8 cellular contexts compared by ENCODE assay signal in the genomic region with DNA sequence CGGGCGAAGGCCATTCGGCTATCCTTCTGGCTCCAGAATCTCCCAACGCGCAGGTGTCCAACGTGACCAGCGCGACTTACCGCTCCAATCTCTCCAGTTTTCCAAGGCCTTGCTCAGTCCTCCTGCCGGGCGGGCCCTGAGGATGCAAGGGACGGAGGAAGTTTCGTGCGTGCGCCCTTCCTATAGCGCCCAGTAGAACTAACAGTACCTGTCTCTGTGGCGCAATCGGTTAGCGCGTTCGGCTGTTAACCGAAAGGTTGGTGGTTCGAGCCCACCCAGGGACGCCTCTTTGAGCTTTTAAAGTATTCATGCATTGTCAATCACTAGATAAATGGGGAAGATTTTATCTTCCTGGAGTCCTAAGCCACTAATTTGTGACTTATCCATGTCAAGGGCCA. TPM values are rescaled to one million over a fixed set of nuclear protein-coding genes. Genes with fewer than 3 reads are reported as not detected.
DNase-seq lines count a peak whose midpoint lies in the region; ATAC-seq and TF ChIP-seq lines count a peak whose summit lies in the region.
"Not testable (repeated sequence)": the region's sequence is repeated elsewhere in the genome, so short reads cannot be mapped to it uniquely, and the experiment has no call there.

No MANE protein-coding gene starts in this region.

- peak overlapping the region; percentile 89 for H3K27ac Mint-ChIP-seq in activated B cell treated with CpG ODN at 0.5 μM for 24 hours
- peak overlapping the region; percentile 97 for H3K27ac Mint-ChIP-seq in activated naive CD8-positive, alpha-beta T cell

- not testable (repeated sequence) for ATAC-seq in activated B cell treated with CpG ODN at 0.5 μM for 24 hours (ENCODE audit: low read depth); sciatic nerve

- H3K36me3 ChIP-seq in esophagus squamous epithelium; liver (ENCODE audit: control insufficient read depth in 4 of 4, insufficient read depth in 3 of 4, low read depth in 1 of 4, low read length in 3 of 4): not testable (repeated sequence)

- POLR2A ChIA-PET in activated B cell treated with CpG ODN at 0.5 μM for 24 hours (lab: Charles Lee): not testable (repeated sequence)

- H3K4me3 Mint-ChIP-seq in activated B cell treated with CpG ODN at 0.5 μM for 24 hours: peak overlapping the region; percentile 87
- peak overlapping the region; percentile 89 for H3K4me3 Mint-ChIP-seq in activated naive CD8-positive, alpha-beta T cell

- H3K27ac ChIP-seq in esophagus squamous epithelium: peak overlapping the region in 3 of 4 donors; percentile 21 to 55 (median 39)
- H3K27ac ChIP-seq in liver (ENCODE audit: low read depth in 1 of 2, low read length in 2 of 2): not testable (repeated sequence)

- intact Hi-C loops in activated B cell treated with CpG ODN at 0.5 μM for 24 hours (cut with micrococcal nuclease); esophagus squamous epithelium (cut with DNase I); sciatic nerve (cut with DNase I): not testable (repeated sequence)

- CTCF ChIA-PET in activated B cell treated with CpG ODN at 0.5 μM for 24 hours (lab: Charles Lee): not testable (repeated sequence)

- H3K36me3 Mint-ChIP-seq in activated B cell treated with CpG ODN at 0.5 μM for 24 hours (ENCODE audit: low read depth); activated naive CD8-positive, alpha-beta T cell: not testable (repeated sequence)

- 2% methylated on average over 13 of the region's 24 CpGs; no CpG with 5 or more reads in 1 of the 2 donors for WGBS in esophagus squamous epithelium, 2 donors
- 7% methylated on average over 21 of the region's 24 CpGs for WGBS in liver

- H3K4me3 ChIP-seq in esophagus squamous epithelium: peak overlapping the region; percentile 24 to 62 (median 44)
- not testable (repeated sequence) for H3K4me3 ChIP-seq in liver (ENCODE audit: low read depth in 1 of 3, low read length in 3 of 3)

- not testable (repeated sequence) for H3K9me3 Mint-ChIP-seq in activated B cell treated with CpG ODN at 0.5 μM for 24 hours; activated naive CD8-positive, alpha-beta T cell (ENCODE audit: low read depth)

- H3K9ac ChIP-seq in liver (ENCODE audit: low read depth in 1 of 2, low read length in 2 of 2): not testable (repeated sequence)

- TF ChIP-seq POLR2A in esophagus squamous epithelium (IDR thresholded peaks at IDR 0.05): not testable (repeated sequence)

- not testable (repeated sequence) for H3K27me3 ChIP-seq in esophagus squamous epithelium; liver (ENCODE audit: control insufficient read depth in 4 of 4, insufficient read depth in 4 of 4, low read length in 3 of 4)

- not testable (repeated sequence) for TF ChIP-seq RAD21 in liver (IDR thresholded peaks at IDR 0.05)

- not testable (repeated sequence) for H3K4me1 Mint-ChIP-seq in activated B cell treated with CpG ODN at 0.5 μM for 24 hours; activated naive CD8-positive, alpha-beta T cell (ENCODE audit: low read depth)

- peak; percentile 64 for DNase-seq in DMS153 (lab: John Stamatoyannopoulos, UW)
- peak; percentile 47 for DNase-seq in NCI-H1092 (lab: John Stamatoyannopoulos, UW)
- peak; percentile 69 for DNase-seq in activated B cell treated with CpG ODN at 0.5 μM for 24 hours
- not testable (repeated sequence) for DNase-seq in esophagus squamous epithelium (lab: John Stamatoyannopoulos, UW)
- peak; percentile 60 for DNase-seq in sciatic nerve (ENCODE audit: low spot score)
- peak; percentile 10 for DNase-seq in superior temporal gyrus (ENCODE audit: extremely low spot score)

- TF ChIP-seq CTCF in activated B cell treated with CpG ODN at 0.5 μM for 24 hours (IDR thresholded peaks at IDR 0.05): not testable (repeated sequence)
- peak in 3 of 6 experiments; percentile 7 to 42 (median 26) for TF ChIP-seq CTCF in esophagus squamous epithelium (IDR thresholded peaks at IDR 0.05)
- peak; percentile 6 for TF ChIP-seq CTCF in liver (IDR thresholded peaks at IDR 0.05; ENCODE audit: low read depth, low read length, missing input control)

- not testable (repeated sequence) for H3K27me3 Mint-ChIP-seq in activated B cell treated with CpG ODN at 0.5 μM for 24 hours; activated naive CD8-positive, alpha-beta T cell

- not testable (repeated sequence) for H3K9me3 ChIP-seq in esophagus squamous epithelium; liver (ENCODE audit: control insufficient read depth in 4 of 4, low read length in 3 of 4)

- not testable (repeated sequence) for H3K4me1 ChIP-seq in esophagus squamous epithelium; liver (ENCODE audit: control insufficient read depth in 4 of 4, insufficient read depth in 4 of 4, low read length in 3 of 4)

TF ChIP-seq in liver, 16 proteins besides CTCF, POLR2A, EP300 and RAD21:
- TF ChIP-seq, protein P1, sequence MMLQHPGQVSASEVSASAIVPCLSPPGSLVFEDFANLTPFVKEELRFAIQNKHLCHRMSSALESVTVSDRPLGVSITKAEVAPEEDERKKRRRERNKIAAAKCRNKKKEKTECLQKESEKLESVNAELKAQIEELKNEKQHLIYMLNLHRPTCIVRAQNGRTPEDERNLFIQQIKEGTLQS (IDR thresholded peaks at IDR 0.05): peak; percentile 76

RNA-seq across cellular contexts. Expression of a gene that starts 45.6 kb away (rescaled TPM):
- total RNA-seq in activated B cell treated with CpG ODN at 0.5 μM for 24 hours (not detected in 2 replicates), esophagus squamous epithelium (not detected), liver (not detected), sciatic nerve (not detected)
- polyA plus RNA-seq in liver: not detected
